Comparison of ENCODE assay signal across 24 cellular contexts in genomic region chr1:26047278-26047874, GRCh38. TPM values are rescaled to one million over a fixed set of nuclear protein-coding genes. Genes with fewer than 3 reads are reported as not detected.
DNase-seq lines count a peak whose midpoint lies in the region; TF ChIP-seq lines count a peak whose summit lies in the region.
"Had no signal": no experiment of that assay in that cellular context is flagged by ENCODE, and none has a peak within 500 bp of the region (broad histone marks: within the 10 kb centered on the region; RNA-seq: fewer than 3 reads in every experiment).

No MANE protein-coding gene starts in this region.

- H4K12ac ChIP-seq in trophoblast cell (ENCODE audit: low read depth, low read length) = no peak overlapping the region

- peak overlapping the region; percentile 47 for H2BK12ac ChIP-seq in trophoblast cell (ENCODE audit: low read length)

- WGBS in mammary epithelial cell (ENCODE audit: low coverage, missing lambda C conversion rate) = 83% methylated on average over 6 of the region's 7 CpGs
- WGBS in trophoblast cell (ENCODE audit: extremely low coverage, insufficient coverage, insufficient read length) = no CpG with 5 or more reads among the region's 7 CpGs

- H3K4ac ChIP-seq in trophoblast cell (ENCODE audit: low read depth, low read length) = no peak overlapping the region

- BruUV-seq in mammary epithelial cell (replicated peaks; lab: Mats Ljungman, UMichigan) = no TSS peak

- H2BK5ac ChIP-seq in trophoblast cell (ENCODE audit: low read depth, low read length, poor library complexity) = no peak overlapping the region

- H3K36me3 ChIP-seq in mammary epithelial cell (ENCODE audit: insufficient read depth, low read length) (no peaks in the 10 kb centered on the region), iPS-15b (ENCODE audit: control insufficient read depth, insufficient read depth, low read length) (no peaks in the 10 kb centered on the region), trophoblast cell (ENCODE audit: control insufficient read depth in 1 of 2, insufficient read depth in 2 of 2, low read length in 2 of 2) (no peaks in the 10 kb centered on the region)
- H3K36me3 ChIP-seq: BE2C had no signal

- no peak overlapping the region for H3K4me2 ChIP-seq in mammary epithelial cell (ENCODE audit: insufficient read depth, low read depth, low read length)
- H3K4me2 ChIP-seq in trophoblast cell (ENCODE audit: low read length) = no peak overlapping the region

- no peak overlapping the region for H4K8ac ChIP-seq in trophoblast cell (ENCODE audit: low read depth, low read length)

- no peaks in the 10 kb centered on the region for H4K20me1 ChIP-seq in mammary epithelial cell (ENCODE audit: insufficient read depth, low read length)

- H3K14ac ChIP-seq in trophoblast cell (ENCODE audit: low read length) = peak overlapping the region; percentile 24

- peak; percentile 56 to 66 for DNase-seq in T47D (ENCODE audit: low read depth in 1 of 2, low spot score in 1 of 2)
- no peak for DNase-seq in mammary epithelial cell
- no peak for DNase-seq in trophoblast cell
- DNase-seq in NCI-H226 = no peak
- no peak for DNase-seq in activated CD4-positive, alpha-beta T cell treated with anti-CD3 and anti-CD28 coated beads for 4 hours
- no peak for DNase-seq in cardiac septum (ENCODE audit: low spot score)
- DNase-seq in 8988T = no peak
- DNase-seq: ACHN, BE2C, Calu3, DMS153, Kasumi-1, NCI-H1092 treated with DMSO at 0.1 percent for 48 hours, NCI-H1436 treated with DMSO at 0.1 percent for 48 hours, NCI-H187 treated with DMSO at 0.1 percent for 48 hours, NCI-H446 treated with DMSO at 0.1 percent for 48 hours, NCI-H526 treated with DMSO at 0.1 percent for 48 hours, Right ventricle myocardium superior, RPMI8226 had no signal

- no peak overlapping the region for H2BK120ac ChIP-seq in trophoblast cell (ENCODE audit: insufficient read depth, low read length, poor library complexity)

- no peak overlapping the region for H3K23ac ChIP-seq in trophoblast cell (ENCODE audit: low read length)

- H3K4me3 ChIP-seq in mammary epithelial cell (replicated peaks in 1 of 3; ENCODE audit: insufficient read depth in 1 of 3, low read depth in 2 of 3, low read length in 3 of 3) (no peak overlapping the region), iPS-15b (ENCODE audit: low read depth, low read length) (peak overlapping the region; percentile 56), trophoblast cell (ENCODE audit: low read depth, low read length) (no peak overlapping the region)

- H2AFZ ChIP-seq in mammary epithelial cell (ENCODE audit: low read depth, low read length) (no peak overlapping the region), trophoblast cell (ENCODE audit: insufficient read depth, low read length, poor library complexity) (no peak overlapping the region)

- H3K27ac ChIP-seq in mammary epithelial cell (ENCODE audit: insufficient read depth, low read depth, low read length) = no peak overlapping the region
- no peak overlapping the region for H3K27ac ChIP-seq in trophoblast cell (ENCODE audit: low read depth, low read length)
- H3K27ac ChIP-seq: 22Rv1 had no signal

- H3K4me1 ChIP-seq in mammary epithelial cell (ENCODE audit: insufficient read depth, low read length) (peaks cover 9% of the 10 kb centered on the region), iPS-15b (ENCODE audit: control insufficient read depth, insufficient read depth, low read length) (no peaks in the 10 kb centered on the region), trophoblast cell (ENCODE audit: control insufficient read depth in 1 of 2, insufficient read depth in 2 of 2, low read length in 2 of 2) (peaks cover 30 to 31% of the 10 kb centered on the region in 2 experiments)
- H3K4me1 ChIP-seq: BE2C had no signal

- CTCF ChIA-PET in mammary epithelial cell (lab: Charles Lee; ENCODE audit: low non-redundant PET) = no interaction called here

- dilution Hi-C loops in mammary epithelial cell (cut with HindIII; ENCODE audit: low sequenced_read_pairs) = no loop called here

- no peak overlapping the region for H3K18ac ChIP-seq in trophoblast cell (ENCODE audit: low read length)

- in situ Hi-C loops in T47D (cut with HindIII; ENCODE audit: low pct_unique_long_range_greater_than_20kb, low sequenced_read_pairs) (no loop called here), mammary epithelial cell (cut with MboI; ENCODE audit: low sequenced_read_pairs in 2 of 2) (loop anchor here (10.0 to 25.0 kb wide), 2 partner anchors 97 to 115 kb away; partner anchors contain the start of genes C1orf232 (in 1 of the 2), FAM110D (in 1 of the 2), ZNF593 (in 1 of the 2) and ZNF593OS (in 1 of the 2))

- H2AK5ac ChIP-seq in trophoblast cell (ENCODE audit: low read length) = no peak overlapping the region

- no peaks in the 10 kb centered on the region for H3K79me2 ChIP-seq in mammary epithelial cell (ENCODE audit: insufficient read depth, low read length)
- H3K79me2 ChIP-seq in trophoblast cell (ENCODE audit: control insufficient read depth, insufficient read depth, low read length, poor library complexity) = no peaks in the 10 kb centered on the region

- H3K79me1 ChIP-seq in trophoblast cell (ENCODE audit: low read length) = peaks cover 18% of the 10 kb centered on the region

- peak overlapping the region; percentile 1 for H4K91ac ChIP-seq in trophoblast cell (ENCODE audit: low read depth, low read length)

- H3K27me3 ChIP-seq in mammary epithelial cell (ENCODE audit: insufficient read depth, low read length) (peaks cover 26% of the 10 kb centered on the region), iPS-15b (ENCODE audit: control insufficient read depth, insufficient read depth, low read length) (peaks cover 79% of the 10 kb centered on the region), trophoblast cell (ENCODE audit: insufficient read depth, low read length) (peaks cover 17% of the 10 kb centered on the region)

- H3K9ac ChIP-seq in mammary epithelial cell (ENCODE audit: insufficient read depth, low read length) (no peak overlapping the region), iPS-15b (ENCODE audit: low read depth, low read length) (no peak overlapping the region), trophoblast cell (ENCODE audit: low read length) (no peak overlapping the region)

- intact Hi-C loops in mammary epithelial cell (cut with micrococcal nuclease) = no loop called here
- intact Hi-C loops in cardiac septum (cut with DNase I) = no loop called here

- TF ChIP-seq CTCF in mammary epithelial cell (conservative IDR thresholded peaks at IDR 0.05 in 1 of 2, IDR thresholded peaks at IDR 0.05 in 1 of 2; ENCODE audit: extremely low read depth in 1 of 2, insufficient read depth in 1 of 2, low read depth in 1 of 2, low read length in 2 of 2) = no peak

- no peaks in the 10 kb centered on the region for H3K9me3 ChIP-seq in mammary epithelial cell (replicated peaks; ENCODE audit: insufficient read depth, low read length)
- no peaks in the 10 kb centered on the region for H3K9me3 ChIP-seq in iPS-15b (ENCODE audit: control insufficient read depth, insufficient read depth, low read length)
- H3K9me3 ChIP-seq in trophoblast cell (ENCODE audit: insufficient read depth, low read depth, low read length) = no peaks in the 10 kb centered on the region
- H3K9me3 ChIP-seq: BE2C had no signal

RNA-seq across cellular contexts. Expression of gene SLC30A2, which starts 1.5 kb away (rescaled TPM):
- total RNA-seq in mammary epithelial cell (under 1 TPM in 1 of 2 donors, not detected in 1; under 0.01 TPM), cardiac septum (5.0 TPM)
- polyA plus RNA-seq in mammary epithelial cell = not detected
- polyA minus RNA-seq in mammary epithelial cell = not detected
- polyA plus RNA-seq in trophoblast cell (2013) = 13.6 and 15.5 TPM in 2 replicates
- total RNA-seq: Calu3, H4, SK-MEL-5 had no signal

RNA-seq across cellular contexts. Expression of gene TRIM63, which starts 20.1 kb away (rescaled TPM):
- total RNA-seq in mammary epithelial cell = not detected
- not detected for polyA plus RNA-seq in mammary epithelial cell
- polyA minus RNA-seq in mammary epithelial cell = not detected
- polyA plus RNA-seq in trophoblast cell (2013) = 0.44 and 0.53 TPM in 2 replicates
- 123 TPM for total RNA-seq in cardiac septum
- total RNA-seq: Calu3, H4 had no signal

RNA-seq across cellular contexts. Expression of gene EXTL1, which starts 25.8 kb away (rescaled TPM):
- total RNA-seq in mammary epithelial cell (1 to 10 TPM in 1 of 2 donors, under 1 TPM in 1; 0.16 to 6.8 TPM), cardiac septum (9.2 TPM)
- polyA plus RNA-seq in mammary epithelial cell = 0.22 TPM
- not detected for polyA minus RNA-seq in mammary epithelial cell
- 0.29 and 0.34 TPM in 2 replicates for polyA plus RNA-seq in trophoblast cell (2013)
- total RNA-seq: Calu3, H4, HT-29 had no signal

RNA-seq across cellular contexts. Expression of gene PAFAH2, which starts 49.5 kb away (rescaled TPM):
- total RNA-seq in mammary epithelial cell = 10 to 100 TPM; 15.1 to 17.2 TPM
- polyA plus RNA-seq in mammary epithelial cell = 11.6 TPM
- 14.1 TPM for polyA minus RNA-seq in mammary epithelial cell
- polyA plus RNA-seq in trophoblast cell (2013) = 6.7 and 7.0 TPM in 2 replicates
- 18.5 TPM for total RNA-seq in cardiac septum

Comparison
In these comparisons a context has a peak if more than half of its experiments do, and no peak if none do; other contexts are left out.
1. DNase-seq: peak in T47D (2 of 2); none in mammary epithelial cell (single experiment), trophoblast cell (0 of 2), NCI-H226 (single experiment), activated CD4-positive, alpha-beta T cell treated with anti-CD3 and anti-CD28 coated beads for 4 hours (0 of 2), cardiac septum (single experiment) and 8988T (single experiment).
2. RNA of gene TRIM63, which starts 20.1 kb away (total RNA-seq): 123 TPM in cardiac septum (single experiment); not detected in mammary epithelial cell; every median in the first group is over 100 times any median in the second.